2 cellular contexts compared by ENCODE assay signal in the genomic region with DNA sequence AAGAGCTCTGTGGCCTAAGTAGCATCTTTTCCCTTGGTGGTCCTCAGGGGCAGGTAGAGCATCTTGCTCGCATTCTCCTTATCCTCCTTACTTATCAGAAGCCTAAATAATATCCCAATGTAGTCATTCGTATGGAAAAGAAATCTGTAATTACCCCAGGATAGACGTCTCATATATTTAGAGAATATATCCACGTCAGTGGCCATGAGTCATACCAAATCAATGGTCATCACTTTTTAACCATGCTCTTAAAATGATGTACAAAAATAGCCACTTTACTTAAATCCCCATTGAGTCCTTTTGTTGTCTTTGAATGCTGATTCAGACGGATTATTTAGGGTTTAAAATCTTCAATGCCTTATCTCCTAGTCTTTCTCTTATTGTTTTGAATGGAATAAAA.
A peak's percentile ranks its signal among the peaks of the same experiment; 100 is the strongest.
TF ChIP-seq lines count a peak whose summit lies in the region.

No MANE protein-coding gene starts in this region.

TF ChIP-seq in HepG2, 621 proteins besides CTCF, POLR2A, EP300 and RAD21:
- TF ChIP-seq ZBTB42 (CRISPR knock-in tag; IDR thresholded peaks at IDR 0.05) (no peak), CREB1 (IDR thresholded peaks at IDR 0.05) (peak; percentile 39; the same call in 1 of the 2 replicates), CREB1 (CRISPR knock-in tag; IDR thresholded peaks at IDR 0.05) (no peak)

TF ChIP-seq in IMR-90, 13 proteins besides CTCF, POLR2A, EP300 and RAD21:
- 0 out of 2 replicates have a peak, but pooled peaks have one; percentile 2 for TF ChIP-seq MAFK (IDR thresholded peaks at IDR 0.05; ENCODE audit: low read depth, low read length)
- TF ChIP-seq RCOR1 (IDR thresholded peaks at IDR 0.05; ENCODE audit: insufficient replicate concordance, low read length): no peak
